1 cellular context compared by ENCODE assay signal in genomic region chr7:116226664-116227063, GRCh38.
TF ChIP-seq lines count a peak whose summit lies in the region.

No MANE protein-coding gene starts in this region.

TF ChIP-seq in IMR-90, 13 proteins besides CTCF, POLR2A, EP300 and RAD21:
- TF ChIP-seq RCOR1 (IDR thresholded peaks at IDR 0.05; ENCODE audit: insufficient replicate concordance, low read length): no peak
- TF ChIP-seq BHLHE40 (IDR thresholded peaks at IDR 0.05; ENCODE audit: low read depth, low read length): no peak
- no peak for TF ChIP-seq CEBPB (IDR thresholded peaks at IDR 0.05; ENCODE audit: low read depth, low read length)
- no peak for TF ChIP-seq MXI1 (IDR thresholded peaks at IDR 0.05; ENCODE audit: borderline replicate concordance, low read depth, low read length)
- TF ChIP-seq CHD1 (IDR thresholded peaks at IDR 0.05; ENCODE audit: low read depth, low read length): no peak
- no peak for TF ChIP-seq NFE2L2 (IDR thresholded peaks at IDR 0.05; ENCODE audit: low read depth, low read length)
- TF ChIP-seq MAZ (IDR thresholded peaks at IDR 0.05; ENCODE audit: borderline replicate concordance, low read depth, low read length): no peak
- TF ChIP-seq FOS (IDR thresholded peaks at IDR 0.05; ENCODE audit: low read depth, low read length): no peak
- no peak for TF ChIP-seq SMC3 (IDR thresholded peaks at IDR 0.05; ENCODE audit: low read depth, low read length)
- no peak for TF ChIP-seq RFX5 (IDR thresholded peaks at IDR 0.05; ENCODE audit: low read depth, low read length)
- no peak for TF ChIP-seq USF2 (IDR thresholded peaks at IDR 0.05; ENCODE audit: low read depth, low read length)
- TF ChIP-seq MAFK (IDR thresholded peaks at IDR 0.05; ENCODE audit: low read depth, low read length): no peak
